In the genomic region with DNA sequence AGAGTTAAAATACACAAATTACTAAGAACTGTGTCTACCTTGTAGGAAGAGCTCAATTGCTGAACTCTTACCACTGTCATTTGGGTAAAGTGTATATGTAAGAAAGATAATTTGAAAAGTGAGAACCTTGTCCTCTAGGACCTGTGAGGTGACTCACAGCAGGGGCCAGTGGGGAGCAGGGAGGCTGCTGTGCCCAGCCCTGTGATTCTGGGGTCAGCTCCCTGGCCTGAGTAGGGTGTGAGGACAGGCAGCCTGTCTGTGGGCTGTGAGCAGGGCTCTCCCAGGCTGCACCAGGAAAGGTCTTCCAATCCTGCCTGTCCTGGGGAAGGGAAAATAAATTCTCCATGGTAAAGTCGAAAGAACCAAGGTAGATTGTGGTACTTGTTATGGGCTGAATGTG, we compare ENCODE assay signal across 33 cellular contexts. TPM values are rescaled to one million over a fixed set of nuclear protein-coding genes. Genes with fewer than 3 reads are reported as not detected.
DNase-seq lines count a peak whose midpoint lies in the region; ATAC-seq and TF ChIP-seq lines count a peak whose summit lies in the region.
"Had no signal": no experiment of that assay in that cellular context is flagged by ENCODE, and none has a peak within 500 bp of the region (broad histone marks: within the 10 kb centered on the region; RNA-seq: fewer than 3 reads in every experiment).

No MANE protein-coding gene starts in this region.

- peaks cover 19% of the 10 kb centered on the region for H3K9me3 Mint-ChIP-seq in activated CD4-positive, alpha-beta T cell treated with anti-CD3 and anti-CD28 coated beads, Interleukin-2, amount 10 ng/mL, durations not matched to agents 7 days and 5 days
- H3K9me3 Mint-ChIP-seq in CD8-positive, alpha-beta T cell = no peaks in the 10 kb centered on the region
- no peaks in the 10 kb centered on the region for H3K9me3 Mint-ChIP-seq in activated T-helper 17 cell treated with anti-CD3 and anti-CD28 coated beads, Interleukin-2, amount 50 U/mL, for 72 hours

- CTCF ChIA-PET in activated CD4-positive, alpha-beta T cell treated with anti-CD3 and anti-CD28 coated beads, Interleukin-2, amount 10 ng/mL, durations not matched to agents 7 days and 5 days (lab: Charles Lee) = interaction anchor here (0.6 to 1.6 kb wide), 6 partner anchors 8 to 1584 kb away, joined by 3 to 6 read pairs (median 4); no protein-coding TSS in a partner anchor
- CTCF ChIA-PET in CD8-positive, alpha-beta T cell (lab: Charles Lee) = interaction anchor here (1.8 kb wide), 1 partner anchor 92 kb away, joined by 4 read pairs; no protein-coding TSS in a partner anchor

- no peaks in the 10 kb centered on the region for H3K9me3 ChIP-seq in CD8-positive, alpha-beta T cell (ENCODE audit: low read length)
- peaks cover 5% of the 10 kb centered on the region for H3K9me3 ChIP-seq in mononuclear cell (ENCODE audit: low read depth, low read length)
- H3K9me3 ChIP-seq: colonic mucosa, lower lobe of right lung, MG63, psoas muscle, SJSA1, transverse colon had no signal

- H3K36me3 Mint-ChIP-seq in activated CD4-positive, alpha-beta T cell treated with anti-CD3 and anti-CD28 coated beads, Interleukin-2, amount 10 ng/mL, durations not matched to agents 7 days and 5 days (ENCODE audit: low read depth) = peaks cover 15% of the 10 kb centered on the region
- H3K36me3 Mint-ChIP-seq in CD8-positive, alpha-beta T cell = peaks cover 19% of the 10 kb centered on the region
- no peaks in the 10 kb centered on the region for H3K36me3 Mint-ChIP-seq in activated T-helper 17 cell treated with anti-CD3 and anti-CD28 coated beads, Interleukin-2, amount 50 U/mL, for 72 hours (ENCODE audit: low read depth)

- no peak for TF ChIP-seq CTCF in CD8-positive, alpha-beta T cell (IDR thresholded peaks at IDR 0.05)

- H3K27me3 Mint-ChIP-seq in activated CD4-positive, alpha-beta T cell treated with anti-CD3 and anti-CD28 coated beads, Interleukin-2, amount 10 ng/mL, durations not matched to agents 7 days and 5 days = no peaks in the 10 kb centered on the region
- no peaks in the 10 kb centered on the region for H3K27me3 Mint-ChIP-seq in CD8-positive, alpha-beta T cell (ENCODE audit: low read depth)
- no peaks in the 10 kb centered on the region for H3K27me3 Mint-ChIP-seq in activated T-helper 17 cell treated with anti-CD3 and anti-CD28 coated beads, Interleukin-2, amount 50 U/mL, for 72 hours

- no peak for DNase-seq in activated CD4-positive, alpha-beta T cell treated with anti-CD3 and anti-CD28 coated beads, Interleukin-2, amount 10 ng/mL, durations not matched to agents 7 days and 5 days
- no peak for DNase-seq in activated CD4-positive, alpha-beta T cell treated with anti-CD3 and anti-CD28 coated beads, Interleukin-2, amount 50 U/mL, for 4 hours
- DNase-seq in CD8-positive, alpha-beta T cell = no peak
- no peak for DNase-seq in activated CD4-positive, CD25-positive, alpha-beta regulatory T cell treated with anti-CD3 and anti-CD28 coated beads, Interleukin-2, amount 50 U/mL, for 72 hours
- DNase-seq: activated gamma-delta T cell; aorta; colonic mucosa; effector CD8-positive, alpha-beta T cell; EL; HCEC 1CT; hippocampal formation; lower lobe of right lung; MG63; NCI-H1105 treated with DMSO at 0.1 percent for 48 hours; NCI-H1930; NCI-H2171 treated with DMSO at 0.1 percent for 48 hours; NCI-H510A; psoas muscle; RPMI8226; stimulated activated CD8-positive, alpha-beta memory T cell treated with anti-CD3 and anti-CD28 coated beads, Interleukin-4, amount 100 ng/mL, for 48 hours; transverse colon had no signal

- H3K4me1 ChIP-seq in CD8-positive, alpha-beta T cell (ENCODE audit: insufficient read depth, low read length) = peaks cover 32% of the 10 kb centered on the region
- H3K4me1 ChIP-seq in mononuclear cell (ENCODE audit: insufficient read depth, low read length) = peaks cover 11% of the 10 kb centered on the region
- H3K4me1 ChIP-seq: A549, colonic mucosa, lower lobe of right lung, psoas muscle, SJSA1, transverse colon had no signal

- H3K4me3 ChIP-seq in CD8-positive, alpha-beta T cell (ENCODE audit: low read depth, low read length) = peak overlapping the region; percentile 61
- H3K4me3 ChIP-seq in mononuclear cell (ENCODE audit: low read length) = peak overlapping the region; percentile 2
- H3K4me3 ChIP-seq: A549, cardiac muscle cell, colonic mucosa, lower lobe of right lung, MG63, psoas muscle, SJSA1, transverse colon had no signal

- POLR2A ChIA-PET in activated CD4-positive, alpha-beta T cell treated with anti-CD3 and anti-CD28 coated beads, Interleukin-2, amount 10 ng/mL, durations not matched to agents 7 days and 5 days (lab: Charles Lee) = no interaction called here
- POLR2A ChIA-PET in CD8-positive, alpha-beta T cell (lab: Charles Lee) = interaction anchor here (1.1 to 1.3 kb wide), 2 partner anchors 21 to 47 kb away, joined by 3 read pairs; no protein-coding TSS in a partner anchor

- intact Hi-C loops in CD8-positive, alpha-beta T cell (cut with DNase I, micrococcal nuclease) = loop anchor here (1.0 to 5.0 kb wide), 4 partner anchors 8 to 53 kb away; no protein-coding TSS in a partner anchor

- peak overlapping the region; percentile 79 for H3K27ac Mint-ChIP-seq in activated CD4-positive, alpha-beta T cell treated with anti-CD3 and anti-CD28 coated beads, Interleukin-2, amount 10 ng/mL, durations not matched to agents 7 days and 5 days
- peak overlapping the region; percentile 92 for H3K27ac Mint-ChIP-seq in CD8-positive, alpha-beta T cell
- H3K27ac Mint-ChIP-seq in activated T-helper 17 cell treated with anti-CD3 and anti-CD28 coated beads, Interleukin-2, amount 50 U/mL, for 72 hours = peak overlapping the region; percentile 41
- H3K27ac Mint-ChIP-seq: nephron had no signal

- H3K4me3 Mint-ChIP-seq in activated CD4-positive, alpha-beta T cell treated with anti-CD3 and anti-CD28 coated beads, Interleukin-2, amount 10 ng/mL, durations not matched to agents 7 days and 5 days = peak overlapping the region; percentile 43
- peak overlapping the region; percentile 87 for H3K4me3 Mint-ChIP-seq in CD8-positive, alpha-beta T cell
- H3K4me3 Mint-ChIP-seq in activated T-helper 17 cell treated with anti-CD3 and anti-CD28 coated beads, Interleukin-2, amount 50 U/mL, for 72 hours = peak overlapping the region; percentile 66
- H3K4me3 Mint-ChIP-seq: nephron had no signal

- no peaks in the 10 kb centered on the region for H3K27me3 ChIP-seq in CD8-positive, alpha-beta T cell (ENCODE audit: insufficient read depth, low read length)
- no peaks in the 10 kb centered on the region for H3K27me3 ChIP-seq in mononuclear cell (ENCODE audit: insufficient read depth, low read length)
- H3K27me3 ChIP-seq: cardiac muscle cell, colonic mucosa, MG63, transverse colon had no signal

- peaks cover 3% of the 10 kb centered on the region for H3K36me3 ChIP-seq in CD8-positive, alpha-beta T cell (ENCODE audit: insufficient read depth, low read length)
- H3K36me3 ChIP-seq: cardiac muscle cell, colonic mucosa, lower lobe of right lung, MG63, SJSA1, transverse colon had no signal

- no peak for ATAC-seq in CD8-positive, alpha-beta T cell
- ATAC-seq in activated T-helper 17 cell treated with anti-CD3 and anti-CD28 coated beads, Interleukin-2, amount 50 U/mL, for 72 hours (replicated peaks) = peak; percentile 26
- ATAC-seq in GM19328 (IDR thresholded peaks at IDR 0.05; ENCODE audit: unreplicated experiment) (no peak), GM21381 (IDR thresholded peaks at IDR 0.05; ENCODE audit: unreplicated experiment) (no peak)
- ATAC-seq: A549, psoas muscle, sciatic nerve had no signal

- H3K27ac ChIP-seq in CD8-positive, alpha-beta T cell (ENCODE audit: low read depth, low read length) = peak overlapping the region; percentile 39
- H3K27ac ChIP-seq: A549, cardiac muscle cell, colonic mucosa, epithelial cell of prostate, KMS-11, lower lobe of right lung, psoas muscle, SJSA1, transverse colon had no signal

- peaks cover 57% of the 10 kb centered on the region for H3K4me1 Mint-ChIP-seq in activated CD4-positive, alpha-beta T cell treated with anti-CD3 and anti-CD28 coated beads, Interleukin-2, amount 10 ng/mL, durations not matched to agents 7 days and 5 days
- peaks cover 74% of the 10 kb centered on the region for H3K4me1 Mint-ChIP-seq in CD8-positive, alpha-beta T cell (ENCODE audit: low read depth)
- H3K4me1 Mint-ChIP-seq in activated T-helper 17 cell treated with anti-CD3 and anti-CD28 coated beads, Interleukin-2, amount 50 U/mL, for 72 hours = peaks cover 32% of the 10 kb centered on the region
- H3K4me1 Mint-ChIP-seq: nephron had no signal

RNA-seq across cellular contexts. Expression of a gene that starts 27.3 kb away (rescaled TPM):
- total RNA-seq in activated CD4-positive, alpha-beta T cell treated with anti-CD3 and anti-CD28 coated beads, Interleukin-2, amount 10 ng/mL, durations not matched to agents 7 days and 5 days = 10 to 100 TPM; 82.6 to 90.1 TPM
- total RNA-seq in CD8-positive, alpha-beta T cell = 10 to 100 TPM; 17.1 to 17.6 TPM
- 10 to 100 TPM; 32.0 to 62.9 TPM for total RNA-seq in activated T-helper 17 cell treated with anti-CD3 and anti-CD28 coated beads, Interleukin-2, amount 50 U/mL, for 72 hours
- 6.8 TPM for total RNA-seq in mononuclear cell
- total RNA-seq: cardiac muscle cell, omental fat pad, sciatic nerve, SJSA1 had no signal

Comparison
In these comparisons a context has a peak if more than half of its experiments do, and no peak if none do; other contexts are left out.
1. H3K27ac Mint-ChIP-seq: peak in every context shown above with its lines; median percentile 92 in CD8-positive, alpha-beta T cell; 79 in activated CD4-positive, alpha-beta T cell treated with anti-CD3 and anti-CD28 coated beads, Interleukin-2, amount 10 ng/mL, durations not matched to agents 7 days and 5 days; 41 in activated T-helper 17 cell treated with anti-CD3 and anti-CD28 coated beads, Interleukin-2, amount 50 U/mL, for 72 hours.